ENCODE assay signal across 23 cellular contexts in the genomic region with DNA sequence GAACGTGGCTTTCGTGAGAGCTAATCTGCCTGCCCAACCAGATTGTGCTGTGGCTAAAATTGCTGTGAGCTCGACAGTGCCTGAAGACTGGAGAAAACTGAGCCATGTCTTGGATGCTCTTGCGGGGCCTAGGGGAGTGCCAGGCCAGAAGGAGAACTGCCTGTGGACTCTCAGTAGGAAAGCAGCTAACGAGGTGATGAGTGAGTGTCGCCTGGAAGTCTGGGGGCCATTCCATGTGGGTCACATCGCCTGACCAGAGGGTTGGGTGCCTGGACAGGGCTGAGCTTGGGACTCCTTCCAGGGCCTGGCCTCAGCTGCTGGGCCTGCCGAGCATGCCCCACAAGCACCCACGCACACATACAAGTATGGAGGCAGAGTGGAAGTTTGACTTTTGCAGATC.
DNase-seq lines count a peak whose midpoint lies in the region; ATAC-seq lines count a peak whose summit lies in the region.
"Had no signal": no experiment of that assay in that cellular context is flagged by ENCODE, and none has a peak within 500 bp of the region (broad histone marks: within the 10 kb centered on the region; RNA-seq: fewer than 3 reads in every experiment).

No MANE protein-coding gene starts in this region.

- POLR2A ChIA-PET in activated CD4-positive, alpha-beta memory T cell treated with anti-CD3 and anti-CD28 coated beads for 36 hours (lab: Charles Lee) = no interaction called here
- POLR2A ChIA-PET in activated CD4-positive, alpha-beta memory T cell treated with anti-CD3 and anti-CD28 coated beads, Interleukin-2, amount 10 ng/mL, durations not matched to agents 7 days and 5 days (lab: Charles Lee) = no interaction called here

- H3K4me1 ChIP-seq in GM23248 (ENCODE audit: insufficient read depth) = 0 out of 2 replicates have a peak, but pooled peaks cover 2% of the 10 kb centered on the region
- H3K4me1 ChIP-seq: upper lobe of right lung had no signal

- no peaks in the 10 kb centered on the region for H3K9me3 ChIP-seq in GM23248 (ENCODE audit: low read depth)
- H3K9me3 ChIP-seq: heart left ventricle, SJCRH30, upper lobe of right lung had no signal

- H4K20me1 ChIP-seq in GM23248 (ENCODE audit: insufficient read depth) = no peaks in the 10 kb centered on the region

- H3K27me3 Mint-ChIP-seq in activated CD4-positive, alpha-beta memory T cell treated with anti-CD3 and anti-CD28 coated beads for 36 hours = no peaks in the 10 kb centered on the region
- peaks cover 2% of the 10 kb centered on the region for H3K27me3 Mint-ChIP-seq in activated CD4-positive, alpha-beta memory T cell treated with anti-CD3 and anti-CD28 coated beads, Interleukin-2, amount 10 ng/mL, durations not matched to agents 7 days and 5 days
- H3K27me3 Mint-ChIP-seq: activated CD4-positive, alpha-beta T cell treated with anti-CD3 and anti-CD28 coated beads for 36 hours; brain had no signal

- H3F3A ChIP-seq in GM23248 (ENCODE audit: insufficient read depth) = no peaks in the 10 kb centered on the region

- no peaks in the 10 kb centered on the region for H3K79me2 ChIP-seq in GM23248 (ENCODE audit: insufficient read depth)
- H3K79me2 ChIP-seq: parathyroid adenoma had no signal

- no peaks in the 10 kb centered on the region for H3K36me3 ChIP-seq in GM23248 (ENCODE audit: low read depth)
- H3K36me3 ChIP-seq: heart left ventricle, SJCRH30, upper lobe of right lung had no signal

- H3K4me3 Mint-ChIP-seq in activated CD4-positive, alpha-beta memory T cell treated with anti-CD3 and anti-CD28 coated beads for 36 hours = no peak overlapping the region
- no peak overlapping the region for H3K4me3 Mint-ChIP-seq in activated CD4-positive, alpha-beta memory T cell treated with anti-CD3 and anti-CD28 coated beads, Interleukin-2, amount 10 ng/mL, durations not matched to agents 7 days and 5 days
- H3K4me3 Mint-ChIP-seq: activated CD4-positive, alpha-beta T cell treated with anti-CD3 and anti-CD28 coated beads for 36 hours; brain; CD8-positive, alpha-beta T cell; GM23338; nephron progenitor cell; T-helper 1 cell treated with Interleukin-12 subunit alpha and Interleukin-12 subunit beta and Interleukin-4 antibody, amounts not matched to agents 30 μg/mL and 1 μg/mL, for 36 hours had no signal

- H3K27ac Mint-ChIP-seq in activated CD4-positive, alpha-beta memory T cell treated with anti-CD3 and anti-CD28 coated beads for 36 hours = no peak overlapping the region
- H3K27ac Mint-ChIP-seq in activated CD4-positive, alpha-beta memory T cell treated with anti-CD3 and anti-CD28 coated beads, Interleukin-2, amount 10 ng/mL, durations not matched to agents 7 days and 5 days = no peak overlapping the region
- H3K27ac Mint-ChIP-seq: activated CD4-positive, alpha-beta T cell treated with anti-CD3 and anti-CD28 coated beads for 36 hours; CD8-positive, alpha-beta T cell; GM23338; nephron progenitor cell; T-helper 1 cell treated with Interleukin-12 subunit alpha and Interleukin-12 subunit beta and Interleukin-4 antibody, amounts not matched to agents 30 μg/mL and 1 μg/mL, for 36 hours had no signal

- H3K9me2 ChIP-seq in GM23248 (ENCODE audit: insufficient read depth) = no peaks in the 10 kb centered on the region

- no peaks in the 10 kb centered on the region for H3K27me3 ChIP-seq in GM23248 (replicated peaks; ENCODE audit: insufficient read depth)
- H3K27me3 ChIP-seq: heart left ventricle, SJCRH30, upper lobe of right lung had no signal

- H3K27ac ChIP-seq in GM23248 = no peak overlapping the region
- H3K27ac ChIP-seq: heart left ventricle, parathyroid adenoma, SJCRH30, upper lobe of right lung had no signal

- intact Hi-C loops in activated CD4-positive, alpha-beta memory T cell treated with anti-CD3 and anti-CD28 coated beads for 36 hours (cut with micrococcal nuclease) = no loop called here
- intact Hi-C loops in sciatic nerve (cut with DNase I) = no loop called here

- CTCF ChIA-PET in activated CD4-positive, alpha-beta memory T cell treated with anti-CD3 and anti-CD28 coated beads for 36 hours (lab: Charles Lee) = no interaction called here
- CTCF ChIA-PET in activated CD4-positive, alpha-beta memory T cell treated with anti-CD3 and anti-CD28 coated beads, Interleukin-2, amount 10 ng/mL, durations not matched to agents 7 days and 5 days (lab: Charles Lee) = no interaction called here

- no peaks in the 10 kb centered on the region for H3K36me3 Mint-ChIP-seq in activated CD4-positive, alpha-beta memory T cell treated with anti-CD3 and anti-CD28 coated beads for 36 hours
- no peaks in the 10 kb centered on the region for H3K36me3 Mint-ChIP-seq in activated CD4-positive, alpha-beta memory T cell treated with anti-CD3 and anti-CD28 coated beads, Interleukin-2, amount 10 ng/mL, durations not matched to agents 7 days and 5 days (ENCODE audit: low read depth)
- H3K36me3 Mint-ChIP-seq: brain; CD8-positive, alpha-beta T cell had no signal

- no peak overlapping the region for H3K9ac ChIP-seq in GM23248
- H3K9ac ChIP-seq: parathyroid adenoma had no signal

- DNase-seq in activated CD4-positive, alpha-beta memory T cell treated with anti-CD3 and anti-CD28 coated beads for 36 hours = peak; percentile 3
- DNase-seq in activated CD4-positive, alpha-beta memory T cell treated with anti-CD3 and anti-CD28 coated beads, Interleukin-2, amount 10 ng/mL, durations not matched to agents 7 days and 5 days = no peak
- peak; percentile 16 for DNase-seq in GM23248
- peak; percentile 59 for DNase-seq in islet precursor cell
- peak; percentile 35 for DNase-seq in sciatic nerve (ENCODE audit: low spot score)
- DNase-seq in HCEC 1CT = no peak
- no peak for DNase-seq in NCI-H748 treated with DMSO at 0.1 percent for 48 hours (lab: John Stamatoyannopoulos, UW)
- DNase-seq: activated CD4-positive, alpha-beta T cell treated with anti-CD3 and anti-CD28 coated beads for 36 hours; CD8-positive, alpha-beta T cell; DMS153; effector CD4-positive, alpha-beta T cell; heart left ventricle; left cardiac atrium; midbrain; NCI-H1694 treated with DMSO at 0.1 percent for 48 hours; nephron progenitor cell; SJCRH30; upper lobe of right lung had no signal

- H2AFZ ChIP-seq in GM23248 = no peak overlapping the region
- H2AFZ ChIP-seq: GM23338, parathyroid adenoma had no signal

- H3K4me1 Mint-ChIP-seq in activated CD4-positive, alpha-beta memory T cell treated with anti-CD3 and anti-CD28 coated beads for 36 hours (ENCODE audit: low read depth) = no peaks in the 10 kb centered on the region
- no peaks in the 10 kb centered on the region for H3K4me1 Mint-ChIP-seq in activated CD4-positive, alpha-beta memory T cell treated with anti-CD3 and anti-CD28 coated beads, Interleukin-2, amount 10 ng/mL, durations not matched to agents 7 days and 5 days
- H3K4me1 Mint-ChIP-seq: activated CD4-positive, alpha-beta T cell treated with anti-CD3 and anti-CD28 coated beads for 36 hours had no signal

- in situ Hi-C loops in GM23248 (cut with MboI) = no loop called here

- no peak overlapping the region for H3K4me3 ChIP-seq in GM23248
- H3K4me3 ChIP-seq: GM23338, heart left ventricle, SJCRH30, upper lobe of right lung had no signal

- H3K9me3 Mint-ChIP-seq in activated CD4-positive, alpha-beta memory T cell treated with anti-CD3 and anti-CD28 coated beads for 36 hours = no peaks in the 10 kb centered on the region
- no peaks in the 10 kb centered on the region for H3K9me3 Mint-ChIP-seq in activated CD4-positive, alpha-beta memory T cell treated with anti-CD3 and anti-CD28 coated beads, Interleukin-2, amount 10 ng/mL, durations not matched to agents 7 days and 5 days
- H3K9me3 Mint-ChIP-seq: CD8-positive, alpha-beta T cell; GM23338; nephron progenitor cell; T-helper 1 cell treated with Interleukin-12 subunit alpha and Interleukin-12 subunit beta and Interleukin-4 antibody, amounts not matched to agents 30 μg/mL and 1 μg/mL, for 36 hours had no signal

- ATAC-seq in sciatic nerve (no peak), GM21786 (IDR thresholded peaks at IDR 0.05; ENCODE audit: unreplicated experiment) (no peak)
- ATAC-seq: activated CD4-positive, alpha-beta T cell treated with anti-CD3 and anti-CD28 coated beads for 36 hours; CD8-positive, alpha-beta T cell had no signal

- 39 to 45% methylated on average over 9 of the region's 9 CpGs for WGBS in GM23248 (ENCODE audit: low coverage in 1 of 2, low lambda C conversion rate in 2 of 2, missing lambda C conversion rate in 2 of 2), 2 experiments

- H3K4me2 ChIP-seq in GM23248 (ENCODE audit: unreplicated experiment) = no peak overlapping the region
- H3K4me2 ChIP-seq: GM23338 had no signal

Comparison
In these comparisons a context has a peak if more than half of its experiments do, and no peak if none do; other contexts are left out.
1. DNase-seq: peak in activated CD4-positive, alpha-beta memory T cell treated with anti-CD3 and anti-CD28 coated beads for 36 hours (single experiment), GM23248 (single experiment), islet precursor cell (single experiment) and sciatic nerve (single experiment); none in activated CD4-positive, alpha-beta memory T cell treated with anti-CD3 and anti-CD28 coated beads, Interleukin-2, amount 10 ng/mL, durations not matched to agents 7 days and 5 days (single experiment), HCEC 1CT (single experiment) and NCI-H748 treated with DMSO at 0.1 percent for 48 hours (single experiment).